ENCODE assay signal across 8 cellular contexts in the genomic region with DNA sequence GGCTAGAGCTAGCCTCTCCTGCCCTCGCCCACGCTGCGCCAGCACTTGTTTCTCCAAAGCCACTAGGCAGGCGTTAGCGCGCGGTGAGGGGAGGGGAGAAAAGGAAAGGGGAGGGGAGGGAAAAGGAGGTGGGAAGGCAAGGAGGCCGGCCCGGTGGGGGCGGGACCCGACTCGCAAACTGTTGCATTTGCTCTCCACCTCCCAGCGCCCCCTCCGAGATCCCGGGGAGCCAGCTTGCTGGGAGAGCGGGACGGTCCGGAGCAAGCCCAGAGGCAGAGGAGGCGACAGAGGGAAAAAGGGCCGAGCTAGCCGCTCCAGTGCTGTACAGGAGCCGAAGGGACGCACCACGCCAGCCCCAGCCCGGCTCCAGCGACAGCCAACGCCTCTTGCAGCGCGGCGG. TPM values are rescaled to one million over a fixed set of nuclear protein-coding genes. Genes with fewer than 3 reads are reported as not detected.
DNase-seq lines count a peak whose midpoint lies in the region; ATAC-seq and TF ChIP-seq lines count a peak whose summit lies in the region.

Gene AR (plus strand): TSS at position 204 of the 400 bp plus-strand sequence. CDS start 1,126 bp downstream, outside the sequence.

- TF ChIP-seq POLR2A in esophagus squamous epithelium (IDR thresholded peaks at IDR 0.05), result peak in 1 of 4 donors; percentile 27
- TF ChIP-seq POLR2A in erythroblast (IDR thresholded peaks at IDR 0.05; ENCODE audit: low read length), result no peak

- no peak within 1 kb of the TSS for H3K9ac ChIP-seq in muscle layer of colon (ENCODE audit: low read length)

- 0 to 60% methylated on average over 2 to 11 of the region's 30 CpGs for WGBS in esophagus squamous epithelium, 2 donors

- H3K36me3 ChIP-seq in esophagus squamous epithelium (no peaks in the 10 kb centered on the region), muscle layer of colon (ENCODE audit: insufficient read depth, low read length) (no peaks in the 10 kb centered on the region)

- H3K27me3 ChIP-seq in esophagus squamous epithelium (peaks cover 0 to 6% (median under 1%) of the 10 kb centered on the region in 4 donors), muscle layer of colon (ENCODE audit: control insufficient read depth in 1 of 2, insufficient read depth in 2 of 2, low read length in 2 of 2) (peaks cover 0 to 15% of the 10 kb centered on the region in 2 donors)

- DNase-seq in AG08396 (ENCODE audit: low spot score) (peak; percentile 68), NCI-H2171 (lab: John Stamatoyannopoulos, UW) (peak; percentile 15), esophagus squamous epithelium (lab: John Stamatoyannopoulos, UW) (no peak), NCI-H345 (lab: John Stamatoyannopoulos, UW) (no peak), erythroblast (lab: John Stamatoyannopoulos, UW) (no peak)

- H3K4me1 ChIP-seq in esophagus squamous epithelium (peaks cover 0 to 34% (median 4%) of the 10 kb centered on the region in 3 donors), muscle layer of colon (ENCODE audit: insufficient read depth, low read length) (no peaks in the 10 kb centered on the region)

- H3K27ac ChIP-seq in esophagus squamous epithelium (peak within 1 kb of the TSS; percentile 42 to 68 (median 60)), muscle layer of colon (ENCODE audit: low read depth, low read length) (peak within 1 kb of the TSS; percentile 12)

- intact Hi-C loops in esophagus squamous epithelium (cut with DNase I), result no loop called here

- no peaks in the 10 kb centered on the region for H3K9me3 ChIP-seq in esophagus squamous epithelium
- no peaks in the 10 kb centered on the region for H3K9me3 ChIP-seq in muscle layer of colon (ENCODE audit: low read length)

- peak within 1 kb of the TSS; percentile 32 to 66 (median 48) for H3K4me3 ChIP-seq in esophagus squamous epithelium
- peak within 1 kb of the TSS; percentile 25 to 76 for H3K4me3 ChIP-seq in muscle layer of colon (ENCODE audit: low read depth in 1 of 2, low read length in 2 of 2)

- TF ChIP-seq CTCF in esophagus squamous epithelium (IDR thresholded peaks at IDR 0.05), result no peak

- no peak for ATAC-seq in activated CD4-positive, CD25-positive, alpha-beta regulatory T cell treated with anti-CD3 and anti-CD28 coated beads, Interleukin-2, amount 50 U/mL, for 24 hours
- no peak for ATAC-seq in GM21825 (IDR thresholded peaks at IDR 0.05; ENCODE audit: unreplicated experiment)

RNA-seq across cellular contexts. Expression of gene AR, which starts in this region (rescaled TPM):
- 1 to 10 TPM in 3 of 4 donors, under 1 TPM in 1; 0.53 to 4.6 (median 1.9) TPM for total RNA-seq in esophagus squamous epithelium

Comparison
In these comparisons a context has a peak if more than half of its experiments do, and no peak if none do; other contexts are left out.
1. DNase-seq: peak in AG08396 (single experiment) and NCI-H2171 (single experiment); none in esophagus squamous epithelium (single experiment), NCI-H345 (single experiment) and erythroblast (0 of 2).